Comparison of ENCODE assay signal across 8 cellular contexts in the genomic region with DNA sequence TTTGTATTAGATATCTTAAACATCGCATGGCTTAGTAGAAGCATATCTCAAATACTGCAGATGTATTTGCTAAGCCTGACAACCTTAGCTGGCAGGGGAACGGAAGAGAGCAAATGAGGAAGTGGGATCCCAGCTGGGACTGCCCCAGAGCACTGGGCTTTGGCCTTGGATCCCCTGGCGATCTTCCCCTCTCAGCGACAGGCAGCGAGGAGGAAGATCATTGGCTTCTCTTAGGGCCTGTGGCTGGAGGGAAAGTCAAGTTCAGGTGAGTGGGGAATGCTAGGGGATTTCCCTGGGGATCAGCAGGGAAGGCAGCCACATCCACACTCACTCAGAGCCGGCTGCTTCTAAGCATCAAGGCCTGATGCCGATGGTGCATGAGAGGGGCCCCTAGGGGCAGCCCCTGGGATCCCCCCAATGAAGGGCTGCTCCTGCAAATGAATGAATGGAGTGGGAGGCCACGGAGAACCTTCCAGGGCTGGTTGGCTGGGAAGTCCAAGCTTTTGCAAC. TPM values are rescaled to one million over a fixed set of nuclear protein-coding genes. Genes with fewer than 3 reads are reported as not detected.
DNase-seq lines count a peak whose midpoint lies in the region; ATAC-seq and TF ChIP-seq lines count a peak whose summit lies in the region.

No MANE protein-coding gene starts in this region.

- ATAC-seq in CD4-positive, CD25-positive, alpha-beta regulatory T cell (ENCODE audit: low read depth in 2 of 2), result peak; percentile 37 to 46
- peak; percentile 81 for ATAC-seq in GM19463 (IDR thresholded peaks at IDR 0.05; ENCODE audit: unreplicated experiment)
- peak; percentile 79 for ATAC-seq in HG03378 (IDR thresholded peaks at IDR 0.05; ENCODE audit: unreplicated experiment)

- H3K27me3 Mint-ChIP-seq in CD4-positive, CD25-positive, alpha-beta regulatory T cell, result peaks cover 29% of the 10 kb centered on the region
- peaks cover 7% of the 10 kb centered on the region for H3K27me3 Mint-ChIP-seq in osteocyte (ENCODE audit: unreplicated experiment)

- H3K27me3 ChIP-seq in CD4-positive, CD25-positive, alpha-beta regulatory T cell (ENCODE audit: control insufficient read depth, insufficient read depth, low read length), result no peaks in the 10 kb centered on the region
- H3K27me3 ChIP-seq in colonic mucosa, result no peaks in the 10 kb centered on the region
- no peaks in the 10 kb centered on the region for H3K27me3 ChIP-seq in sigmoid colon

- H3K9me3 Mint-ChIP-seq in CD4-positive, CD25-positive, alpha-beta regulatory T cell, result no peaks in the 10 kb centered on the region
- no peaks in the 10 kb centered on the region for H3K9me3 Mint-ChIP-seq in osteocyte (ENCODE audit: unreplicated experiment)

- no peak overlapping the region for H3K27ac ChIP-seq in CD4-positive, CD25-positive, alpha-beta regulatory T cell (ENCODE audit: insufficient read depth, low read length, poor library complexity, severe bottlenecking)
- peak overlapping the region; percentile 18 for H3K27ac ChIP-seq in colonic mucosa
- no peak overlapping the region for H3K27ac ChIP-seq in sigmoid colon

- H3K27ac Mint-ChIP-seq in CD4-positive, CD25-positive, alpha-beta regulatory T cell, result no peak overlapping the region
- H3K27ac Mint-ChIP-seq in osteocyte (ENCODE audit: unreplicated experiment), result no peak overlapping the region

- TF ChIP-seq EP300 in sigmoid colon (IDR thresholded peaks at IDR 0.05), result no peak

- no peak for DNase-seq in CD4-positive, CD25-positive, alpha-beta regulatory T cell
- peak; percentile 65 for DNase-seq in colonic mucosa
- peak; percentile 69 for DNase-seq in sigmoid colon
- no peak for DNase-seq in islet precursor cell
- no peak for DNase-seq in cerebellum (ENCODE audit: low spot score)
- DNase-seq in osteocyte (ENCODE audit: extremely low spot score, unreplicated experiment), result no peak

- H3K4me3 ChIP-seq in CD4-positive, CD25-positive, alpha-beta regulatory T cell (ENCODE audit: low read depth, low read length), result no peak overlapping the region
- H3K4me3 ChIP-seq in colonic mucosa (no peak overlapping the region), sigmoid colon (no peak overlapping the region)

- no peak overlapping the region for H3K4me3 Mint-ChIP-seq in CD4-positive, CD25-positive, alpha-beta regulatory T cell
- H3K4me3 Mint-ChIP-seq in osteocyte (ENCODE audit: unreplicated experiment), result no peak overlapping the region

- H3K36me3 ChIP-seq in CD4-positive, CD25-positive, alpha-beta regulatory T cell (ENCODE audit: control insufficient read depth, insufficient read depth, low read length), result no peaks in the 10 kb centered on the region
- H3K36me3 ChIP-seq in colonic mucosa (no peaks in the 10 kb centered on the region), sigmoid colon (no peaks in the 10 kb centered on the region)

- no peak overlapping the region for H3K9ac ChIP-seq in colonic mucosa (ENCODE audit: low read depth in 2 of 2, low read length in 2 of 2)

- no peaks in the 10 kb centered on the region for H3K4me1 ChIP-seq in CD4-positive, CD25-positive, alpha-beta regulatory T cell (ENCODE audit: control insufficient read depth, insufficient read depth, low read length, poor library complexity, severe bottlenecking)
- peaks cover 11% of the 10 kb centered on the region for H3K4me1 ChIP-seq in colonic mucosa
- H3K4me1 ChIP-seq in sigmoid colon, result peaks cover 0 to 15% (median 10%) of the 10 kb centered on the region in 4 donors

- WGBS in sigmoid colon, 2 donors, result 22 to 23% methylated on average over 8 of the region's 8 CpGs

- H3K36me3 Mint-ChIP-seq in CD4-positive, CD25-positive, alpha-beta regulatory T cell, result no peaks in the 10 kb centered on the region
- H3K36me3 Mint-ChIP-seq in osteocyte (ENCODE audit: unreplicated experiment), result no peaks in the 10 kb centered on the region

- peaks cover 0 to 2% (median 0%) of the 10 kb centered on the region in 4 donors for H3K4me1 Mint-ChIP-seq in CD4-positive, CD25-positive, alpha-beta regulatory T cell
- H3K4me1 Mint-ChIP-seq in osteocyte (ENCODE audit: unreplicated experiment), result peaks cover 12% of the 10 kb centered on the region

- TF ChIP-seq POLR2A in sigmoid colon (IDR thresholded peaks at IDR 0.05), result no peak

- intact Hi-C loops in colonic mucosa (cut with DNase I) (loop anchor here (5.0 to 10.0 kb wide), 2 partner anchors 35 to 53 kb away; no protein-coding TSS in a partner anchor), sigmoid colon (cut with DNase I) (loop anchor here (10.0 kb wide), 1 partner anchor 593 kb away; no protein-coding TSS in a partner anchor)

- no peaks in the 10 kb centered on the region for H3K9me3 ChIP-seq in CD4-positive, CD25-positive, alpha-beta regulatory T cell (ENCODE audit: control insufficient read depth in 2 of 2, low read length in 2 of 2)
- H3K9me3 ChIP-seq in colonic mucosa (no peaks in the 10 kb centered on the region), sigmoid colon (no peaks in the 10 kb centered on the region)

- TF ChIP-seq CTCF in colonic mucosa (IDR thresholded peaks at IDR 0.05) (no peak), sigmoid colon (IDR thresholded peaks at IDR 0.05) (no peak), osteocyte (IDR thresholded peaks at IDR 0.05) (no peak)

RNA-seq across cellular contexts. Expression of gene LYZL2, which starts 42.0 kb away (rescaled TPM):
- total RNA-seq in CD4-positive, CD25-positive, alpha-beta regulatory T cell, result not detected
- not detected for polyA plus RNA-seq in CD4-positive, CD25-positive, alpha-beta regulatory T cell
- not detected for total RNA-seq in colonic mucosa
- total RNA-seq in sigmoid colon, result not detected
- polyA plus RNA-seq in sigmoid colon, result not detected
- not detected for total RNA-seq in cerebellum
- not detected in 2 replicates for total RNA-seq in osteocyte

Comparison
In these comparisons a context has a peak if more than half of its experiments do, and no peak if none do; other contexts are left out.
1. DNase-seq: peak in colonic mucosa (single experiment) and sigmoid colon (single experiment); none in CD4-positive, CD25-positive, alpha-beta regulatory T cell (0 of 3), islet precursor cell (single experiment), cerebellum (single experiment) and osteocyte (single experiment).
2. Peak in every context shown above with its lines, with median percentiles within 50 percentile points of each other: ATAC-seq.